In the genomic region with DNA sequence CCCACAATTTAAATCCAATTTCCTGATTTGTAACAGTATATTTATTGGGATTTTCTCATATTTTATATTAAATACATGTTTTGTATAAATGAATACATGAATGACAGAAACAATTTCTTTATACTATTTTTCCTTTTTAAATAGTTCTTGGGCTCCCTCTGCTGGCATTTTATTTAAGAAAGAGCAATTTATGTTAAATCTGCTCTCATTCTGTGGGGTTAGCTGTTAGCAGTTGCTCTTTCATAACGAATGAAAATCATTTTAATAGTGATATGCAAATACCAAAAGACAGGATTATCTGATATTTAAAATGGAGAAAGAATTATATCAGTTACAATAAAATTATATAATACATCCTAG, we compare ENCODE assay signal across 8 cellular contexts.
DNase-seq lines count a peak whose midpoint lies in the region; TF ChIP-seq lines count a peak whose summit lies in the region.

No MANE protein-coding gene starts in this region.

- TF ChIP-seq CTCF in retinal pigment epithelial cell (conservative IDR thresholded peaks at IDR 0.05; ENCODE audit: low read depth, low read length) (peak; percentile 29), sigmoid colon (IDR thresholded peaks at IDR 0.05) (no peak)

- H3K4me3 ChIP-seq in endocrine pancreas (ENCODE audit: control insufficient read depth, insufficient read depth, low read length): peak overlapping the region; percentile 6
- H3K4me3 ChIP-seq in retinal pigment epithelial cell (ENCODE audit: low read length): no peak overlapping the region
- H3K4me3 ChIP-seq in sigmoid colon: no peak overlapping the region

- WGBS in sigmoid colon, 2 donors: 64 to 66% methylated on average over 1 of the region's 1 CpG

- TF ChIP-seq EP300 in sigmoid colon (IDR thresholded peaks at IDR 0.05): no peak

- intact Hi-C loops in sigmoid colon (cut with DNase I): no loop called here

- H3K36me3 ChIP-seq in endocrine pancreas (ENCODE audit: control insufficient read depth, insufficient read depth, low read length) (no peaks in the 10 kb centered on the region), sigmoid colon (peaks cover 0 to 23% (median 2%) of the 10 kb centered on the region in 4 donors)

- no peak for TF ChIP-seq POLR2A in sigmoid colon (IDR thresholded peaks at IDR 0.05)

- peaks cover 7% of the 10 kb centered on the region for H3K4me1 ChIP-seq in endocrine pancreas (ENCODE audit: control insufficient read depth, insufficient read depth, low read length)
- peaks cover 0 to 11% (median 2%) of the 10 kb centered on the region in 4 donors for H3K4me1 ChIP-seq in sigmoid colon

- H3K9me3 ChIP-seq in endocrine pancreas (ENCODE audit: control insufficient read depth, low read length): no peaks in the 10 kb centered on the region
- no peaks in the 10 kb centered on the region for H3K9me3 ChIP-seq in sigmoid colon

- H3K27me3 ChIP-seq in endocrine pancreas (ENCODE audit: control insufficient read depth, insufficient read depth, low read length) (no peaks in the 10 kb centered on the region), sigmoid colon (no peaks in the 10 kb centered on the region)

- H3K27ac ChIP-seq in sigmoid colon: no peak overlapping the region

- H3K9ac ChIP-seq in endocrine pancreas (ENCODE audit: control insufficient read depth, insufficient read depth, low read length): no peak overlapping the region

- peak; percentile 1 for DNase-seq in NCI-H2029 (lab: John Stamatoyannopoulos, UW)
- no peak for DNase-seq in NCI-H2029 treated with DMSO at 0.1 percent for 48 hours (lab: John Stamatoyannopoulos, UW)
- peak; percentile 75 to 80 for DNase-seq in NCI-H446 (lab: John Stamatoyannopoulos, UW)
- no peak for DNase-seq in retinal pigment epithelial cell (ENCODE audit: low read depth)
- DNase-seq in sigmoid colon: no peak
- no peak for DNase-seq in NK-92 (lab: John Stamatoyannopoulos, UW; ENCODE audit: unreplicated experiment)
- no peak for DNase-seq in central memory CD4-positive, alpha-beta T cell

Comparison
In these comparisons a context has a peak if more than half of its experiments do, and no peak if none do; other contexts are left out.
1. DNase-seq: peak in NCI-H2029 (single experiment) and NCI-H446 (2 of 2); none in NCI-H2029 treated with DMSO at 0.1 percent for 48 hours (single experiment), retinal pigment epithelial cell (single experiment), sigmoid colon (single experiment), NK-92 (single experiment) and central memory CD4-positive, alpha-beta T cell (single experiment).